17 cellular contexts compared by ENCODE assay signal in the genomic region with DNA sequence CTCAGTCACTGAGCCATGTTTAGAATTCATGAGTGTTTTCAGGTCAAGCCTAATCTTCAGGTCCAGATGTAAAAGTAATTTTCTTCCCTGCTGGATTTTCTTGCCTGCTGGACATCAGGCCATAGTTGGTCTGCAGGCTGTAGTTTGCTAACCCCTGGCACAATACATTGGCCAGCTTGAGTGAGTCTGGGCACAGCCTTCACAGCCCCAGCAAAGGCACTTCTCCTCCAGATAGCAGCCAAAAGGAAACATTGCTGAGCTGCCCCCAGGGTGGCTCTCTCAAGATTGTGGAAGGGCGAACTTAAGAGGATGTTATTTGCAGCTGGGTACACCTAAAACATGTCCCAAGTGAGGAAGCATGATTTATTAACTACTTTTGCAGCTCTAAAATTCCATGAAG.
DNase-seq lines count a peak whose midpoint lies in the region; ATAC-seq and TF ChIP-seq lines count a peak whose summit lies in the region.
"Had no signal": no experiment of that assay in that cellular context is flagged by ENCODE, and none has a peak within 500 bp of the region (broad histone marks: within the 10 kb centered on the region; RNA-seq: fewer than 3 reads in every experiment).

No MANE protein-coding gene starts in this region.

- POLR2A ChIA-PET in WTC11 (lab: Charles Lee): interaction anchor here (0.6 kb wide), 1 partner anchor 130 kb away, joined by 3 read pairs; no protein-coding TSS in a partner anchor

- DNase-seq in activated naive CD4-positive, alpha-beta T cell treated with anti-CD3 and anti-CD28 coated beads, Interleukin-2, amount 10 ng/mL, durations not matched to agents 7 days and 5 days: no peak
- no peak for DNase-seq in activated naive CD4-positive, alpha-beta T cell treated with anti-CD3 and anti-CD28 coated beads, Interleukin-2, amount 50 U/mL, for 72 hours (ENCODE audit: low spot score in 2 of 2)
- DNase-seq in WTC11 (ENCODE audit: low spot score) (no peak), left ventricle myocardium superior (no peak), neuronal stem cell (ENCODE audit: low spot score) (no peak), left lobe of liver (ENCODE audit: low spot score) (no peak), Karpas-422 (no peak), immature natural killer cell (no peak)
- DNase-seq: CD8-positive, alpha-beta T cell; COR-L47; DMS153; DMS79 treated with DMSO at 0.1 percent for 48 hours; EL had no signal

- no peak overlapping the region for H3K4me3 ChIP-seq in neuronal stem cell (ENCODE audit: low read length in 2 of 2)
- H3K4me3 ChIP-seq in Karpas-422 (ENCODE audit: low read length): no peak overlapping the region

- no peaks in the 10 kb centered on the region for H3K4me1 Mint-ChIP-seq in activated naive CD4-positive, alpha-beta T cell treated with anti-CD3 and anti-CD28 coated beads, Interleukin-2, amount 10 ng/mL, durations not matched to agents 7 days and 5 days
- peaks cover 10% of the 10 kb centered on the region for H3K4me1 Mint-ChIP-seq in WTC11
- peaks cover 0 to 5% of the 10 kb centered on the region in 2 donors for H3K4me1 Mint-ChIP-seq in immature natural killer cell

- H3K79me2 ChIP-seq in Karpas-422 (ENCODE audit: low read length): peaks cover 7% of the 10 kb centered on the region

- no peak overlapping the region for H3K14ac ChIP-seq in neuronal stem cell (ENCODE audit: low read length)

- H3K27me3 ChIP-seq in neuronal stem cell (ENCODE audit: control insufficient read depth in 3 of 3, insufficient read depth in 3 of 3, low read depth in 1 of 3, low read length in 3 of 3) (no peaks in the 10 kb centered on the region), Karpas-422 (ENCODE audit: low read length) (no peaks in the 10 kb centered on the region)

- H3K4me1 ChIP-seq in neuronal stem cell (ENCODE audit: control insufficient read depth in 2 of 2, insufficient read depth in 1 of 2, low read depth in 1 of 2, low read length in 2 of 2) (peaks cover 0 to 1% of the 10 kb centered on the region in 2 donors), Karpas-422 (ENCODE audit: low read length) (peaks cover 12% of the 10 kb centered on the region)

- H2BK5ac ChIP-seq in neuronal stem cell (ENCODE audit: low read length): no peak overlapping the region

- H3K79me1 ChIP-seq in neuronal stem cell (ENCODE audit: low read depth, low read length): no peaks in the 10 kb centered on the region

- no peak for ATAC-seq in activated naive CD4-positive, alpha-beta T cell treated with anti-CD3 and anti-CD28 coated beads, Interleukin-2, amount 50 U/mL, for 72 hours
- ATAC-seq in WTC11 (no peak), left ventricle myocardium superior (peak; percentile 60), left lobe of liver (no peak)
- ATAC-seq: CD8-positive, alpha-beta T cell; HCT116 had no signal

- intact Hi-C loops in left ventricle myocardium superior (cut with micrococcal nuclease): no loop called here

- no peaks in the 10 kb centered on the region for H3K27me3 Mint-ChIP-seq in activated naive CD4-positive, alpha-beta T cell treated with anti-CD3 and anti-CD28 coated beads, Interleukin-2, amount 10 ng/mL, durations not matched to agents 7 days and 5 days
- H3K27me3 Mint-ChIP-seq in WTC11 (ENCODE audit: low read depth) (no peaks in the 10 kb centered on the region), immature natural killer cell (ENCODE audit: low read depth in 3 of 3) (peaks cover 0 to 2% (median 2%) of the 10 kb centered on the region in 3 donors)

- H2AFZ ChIP-seq in neuronal stem cell (ENCODE audit: low read length) (no peak overlapping the region), Karpas-422 (ENCODE audit: low read length) (no peak overlapping the region)

- TF ChIP-seq CTCF in WTC11 (IDR thresholded peaks at IDR 0.05): no peak

- H3K9ac ChIP-seq in neuronal stem cell (ENCODE audit: low read depth, low read length, poor library complexity): no peak overlapping the region
- H3K9ac ChIP-seq in Karpas-422 (ENCODE audit: low read length): no peak overlapping the region

- H3K4me2 ChIP-seq in neuronal stem cell (ENCODE audit: insufficient read depth, low read length, poor library complexity, severe bottlenecking): no peak overlapping the region
- H3K4me2 ChIP-seq in Karpas-422 (ENCODE audit: low read depth, low read length, poor library complexity, severe bottlenecking): no peak overlapping the region

- no peak overlapping the region for H3K23ac ChIP-seq in neuronal stem cell (ENCODE audit: low read depth, low read length, poor library complexity)

- peaks cover 34% of the 10 kb centered on the region for H3K36me3 Mint-ChIP-seq in activated naive CD4-positive, alpha-beta T cell treated with anti-CD3 and anti-CD28 coated beads, Interleukin-2, amount 10 ng/mL, durations not matched to agents 7 days and 5 days
- peaks cover 15 to 16% of the 10 kb centered on the region in 2 donors for H3K36me3 Mint-ChIP-seq in activated naive CD4-positive, alpha-beta T cell treated with anti-CD3 and anti-CD28 coated beads, Interleukin-2, amount 50 U/mL, for 72 hours
- H3K36me3 Mint-ChIP-seq in WTC11 (peaks cover 28% of the 10 kb centered on the region), immature natural killer cell (peaks cover 25 to 46% (median 34%) of the 10 kb centered on the region in 3 donors)

- no peak overlapping the region for H3K4ac ChIP-seq in neuronal stem cell (ENCODE audit: low read length)

- peak overlapping the region; percentile 4 for H3K18ac ChIP-seq in neuronal stem cell (ENCODE audit: low read length)

- no peak overlapping the region for H2BK15ac ChIP-seq in neuronal stem cell (ENCODE audit: low read length)

- peak overlapping the region; percentile 22 for H2BK120ac ChIP-seq in neuronal stem cell (ENCODE audit: low read depth, low read length)

- H4K91ac ChIP-seq in neuronal stem cell (ENCODE audit: low read depth, low read length, poor library complexity): no peak overlapping the region

- H3K36me3 ChIP-seq in neuronal stem cell (replicated peaks in 1 of 2; ENCODE audit: control insufficient read depth in 2 of 2, insufficient read depth in 2 of 2, low read length in 2 of 2) (peaks cover 23 to 86% of the 10 kb centered on the region in 2 donors), Karpas-422 (ENCODE audit: insufficient read depth, low read length) (peaks cover 27% of the 10 kb centered on the region)

- no peak overlapping the region for H3K4me3 Mint-ChIP-seq in activated naive CD4-positive, alpha-beta T cell treated with anti-CD3 and anti-CD28 coated beads, Interleukin-2, amount 10 ng/mL, durations not matched to agents 7 days and 5 days
- H3K4me3 Mint-ChIP-seq in WTC11 (no peak overlapping the region), immature natural killer cell (no peak overlapping the region)
- H3K4me3 Mint-ChIP-seq: CD14-positive monocyte; CD8-positive, alpha-beta T cell had no signal

- H2AK5ac ChIP-seq in neuronal stem cell (ENCODE audit: low read depth, low read length): no peak overlapping the region

- H2BK12ac ChIP-seq in neuronal stem cell (ENCODE audit: low read length): no peak overlapping the region

- no peak overlapping the region for H4K8ac ChIP-seq in neuronal stem cell (ENCODE audit: low read depth, low read length)

- peak overlapping the region; percentile 60 for H3K27ac Mint-ChIP-seq in activated naive CD4-positive, alpha-beta T cell treated with anti-CD3 and anti-CD28 coated beads, Interleukin-2, amount 10 ng/mL, durations not matched to agents 7 days and 5 days
- no peak overlapping the region for H3K27ac Mint-ChIP-seq in activated naive CD4-positive, alpha-beta T cell treated with anti-CD3 and anti-CD28 coated beads, Interleukin-2, amount 50 U/mL, for 72 hours
- H3K27ac Mint-ChIP-seq in WTC11 (peak overlapping the region; percentile 35; the same call in 1 of the 2 replicates), immature natural killer cell (no peak overlapping the region)
- H3K27ac Mint-ChIP-seq: CD14-positive monocyte; CD8-positive, alpha-beta T cell had no signal

- no peaks in the 10 kb centered on the region for H3K9me2 ChIP-seq in Karpas-422 (replicated peaks; ENCODE audit: insufficient read depth, low read length)

- H3K9me3 ChIP-seq in neuronal stem cell (replicated peaks in 1 of 2; ENCODE audit: control insufficient read depth in 2 of 2, insufficient read depth in 1 of 2, low read depth in 1 of 2, low read length in 2 of 2): no peaks in the 10 kb centered on the region
- H3K9me3 ChIP-seq in Karpas-422 (ENCODE audit: low read length): no peaks in the 10 kb centered on the region

- no peaks in the 10 kb centered on the region for H3K9me3 Mint-ChIP-seq in activated naive CD4-positive, alpha-beta T cell treated with anti-CD3 and anti-CD28 coated beads, Interleukin-2, amount 10 ng/mL, durations not matched to agents 7 days and 5 days
- no peaks in the 10 kb centered on the region for H3K9me3 Mint-ChIP-seq in activated naive CD4-positive, alpha-beta T cell treated with anti-CD3 and anti-CD28 coated beads, Interleukin-2, amount 50 U/mL, for 72 hours
- no peaks in the 10 kb centered on the region for H3K9me3 Mint-ChIP-seq in WTC11
- H3K9me3 Mint-ChIP-seq in immature natural killer cell: no peaks in the 10 kb centered on the region
- H3K9me3 Mint-ChIP-seq: CD14-positive monocyte; CD8-positive, alpha-beta T cell had no signal

- WGBS in neuronal stem cell (ENCODE audit: extremely low coverage in 2 of 2, insufficient read length in 2 of 2, insufficient replicate concordance in 1 of 2), 2 donors: no CpG with 5 or more reads among the region's 1 CpG

- no peaks in the 10 kb centered on the region for H4K20me1 ChIP-seq in Karpas-422 (ENCODE audit: insufficient read depth, low read depth, low read length)

- CTCF ChIA-PET in activated naive CD4-positive, alpha-beta T cell treated with anti-CD3 and anti-CD28 coated beads, Interleukin-2, amount 10 ng/mL, durations not matched to agents 7 days and 5 days (lab: Charles Lee): no interaction called here
- CTCF ChIA-PET in WTC11 (lab: Charles Lee): interaction anchor here (0.5 kb wide), 2 partner anchors 25 to 194 kb away, joined by 3 to 4 read pairs; no protein-coding TSS in a partner anchor

- H3K27ac ChIP-seq in neuronal stem cell (replicated peaks; ENCODE audit: low read length) (no peak overlapping the region), Karpas-422 (ENCODE audit: low read length) (no peak overlapping the region)
- H3K27ac ChIP-seq: 22Rv1, HL-60 had no signal

TF ChIP-seq in WTC11, 78 proteins besides CTCF, POLR2A, EP300 and RAD21 (continues in another document):
- TF ChIP-seq FOXP1 (CRISPR knock-in tag; IDR thresholded peaks at IDR 0.05; ENCODE audit: borderline replicate concordance): no peak
- TF ChIP-seq, protein P1, sequence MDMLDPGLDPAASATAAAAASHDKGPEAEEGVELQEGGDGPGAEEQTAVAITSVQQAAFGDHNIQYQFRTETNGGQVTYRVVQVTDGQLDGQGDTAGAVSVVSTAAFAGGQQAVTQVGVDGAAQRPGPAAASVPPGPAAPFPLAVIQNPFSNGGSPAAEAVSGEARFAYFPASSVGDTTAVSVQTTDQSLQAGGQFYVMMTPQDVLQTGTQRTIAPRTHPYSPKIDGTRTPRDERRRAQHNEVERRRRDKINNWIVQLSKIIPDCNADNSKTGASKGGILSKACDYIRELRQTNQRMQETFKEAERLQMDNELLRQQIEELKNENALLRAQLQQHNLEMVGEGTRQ (CRISPR knock-in tag; IDR thresholded peaks at IDR 0.05): no peak

Comparison
In these comparisons a context has a peak if more than half of its experiments do, and no peak if none do; other contexts are left out.
1. H3K27ac Mint-ChIP-seq: peak in activated naive CD4-positive, alpha-beta T cell treated with anti-CD3 and anti-CD28 coated beads, Interleukin-2, amount 10 ng/mL, durations not matched to agents 7 days and 5 days (single experiment) and WTC11 (single experiment); none in activated naive CD4-positive, alpha-beta T cell treated with anti-CD3 and anti-CD28 coated beads, Interleukin-2, amount 50 U/mL, for 72 hours (0 of 2) and immature natural killer cell (0 of 6).